Comparison of ENCODE assay signal across 10 cellular contexts in the genomic region with DNA sequence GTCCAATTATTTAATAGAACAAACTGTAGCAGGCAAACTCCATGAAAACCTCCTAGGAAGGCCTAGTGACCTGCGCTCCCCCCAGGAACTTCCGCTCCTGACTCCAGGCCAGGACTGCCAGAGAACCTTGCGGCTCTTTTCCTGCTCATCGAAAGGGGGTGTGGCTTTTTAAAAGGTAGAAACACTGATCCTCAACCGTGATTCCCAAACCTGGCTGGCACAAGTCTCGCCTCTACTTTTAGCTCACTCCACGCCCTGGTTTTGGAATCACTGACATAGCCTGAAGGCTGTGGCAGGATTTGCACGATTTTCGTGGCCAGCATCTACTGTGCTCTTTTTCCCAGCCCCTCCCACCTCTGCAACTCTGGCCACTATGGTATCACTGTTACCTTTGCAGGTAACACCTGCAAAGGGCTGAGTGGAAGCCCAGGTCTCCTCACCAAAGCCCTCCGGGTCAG. TPM values are rescaled to one million over a fixed set of nuclear protein-coding genes. Genes with fewer than 3 reads are reported as not detected.
DNase-seq lines count a peak whose midpoint lies in the region; ATAC-seq and TF ChIP-seq lines count a peak whose summit lies in the region.
"Had no signal": no experiment of that assay in that cellular context is flagged by ENCODE, and none has a peak within 500 bp of the region (broad histone marks: within the 10 kb centered on the region; RNA-seq: fewer than 3 reads in every experiment).

No MANE protein-coding gene starts in this region.

- no peaks in the 10 kb centered on the region for H3K36me3 ChIP-seq in esophagus muscularis mucosa

- WGBS in esophagus muscularis mucosa, result 65% methylated on average over 10 of the region's 10 CpGs

- intact Hi-C loops in esophagus muscularis mucosa (cut with DNase I), result loop anchor here (5.0 kb wide), 1 partner anchor 62 kb away; no protein-coding TSS in a partner anchor

- H3K27me3 ChIP-seq in AG04450 (ENCODE audit: control insufficient read depth, insufficient read depth, low read length), result no peaks in the 10 kb centered on the region
- H3K27me3 ChIP-seq in esophagus muscularis mucosa, result no peaks in the 10 kb centered on the region

- no peak for TF ChIP-seq CTCF in AG04450 (IDR thresholded peaks at IDR 0.05; ENCODE audit: low read depth, low read length)
- no peak for TF ChIP-seq CTCF in esophagus muscularis mucosa (IDR thresholded peaks at IDR 0.05)
- no peak for TF ChIP-seq CTCF in neural crest cell (conservative IDR thresholded peaks at IDR 0.05)

- H3K27me3 Mint-ChIP-seq in neural crest cell (ENCODE audit: low read depth), result no peaks in the 10 kb centered on the region
- H3K27me3 Mint-ChIP-seq: dendritic cell treated with granulocyte-macrophage colony-stimulating factor and Interleukin-4, amounts not matched to agents 40 ng/mL and 50 ng/mL, for 4 days had no signal

- ATAC-seq in HG03571 (IDR thresholded peaks at IDR 0.05; ENCODE audit: unreplicated experiment) (no peak), GM19023 (IDR thresholded peaks at IDR 0.05; ENCODE audit: unreplicated experiment) (no peak)

- peak overlapping the region; percentile 20 for H3K4me3 Mint-ChIP-seq in neural crest cell
- H3K4me3 Mint-ChIP-seq: dendritic cell treated with granulocyte-macrophage colony-stimulating factor and Interleukin-4, amounts not matched to agents 40 ng/mL and 50 ng/mL, for 4 days had no signal

- H3K9me3 Mint-ChIP-seq in neural crest cell, result no peaks in the 10 kb centered on the region
- H3K9me3 Mint-ChIP-seq: dendritic cell treated with granulocyte-macrophage colony-stimulating factor and Interleukin-4, amounts not matched to agents 40 ng/mL and 50 ng/mL, for 4 days had no signal

- DNase-seq in AG04450 (ENCODE audit: low read depth, low spot score), result no peak
- DNase-seq in NCI-H510A (lab: John Stamatoyannopoulos, UW), result peak; percentile 85
- DNase-seq in esophagus muscularis mucosa (ENCODE audit: extremely low spot score), result no peak
- DNase-seq in neural crest cell (ENCODE audit: low read depth, low spot score), result no peak
- no peak for DNase-seq in NCI-H1694 (lab: John Stamatoyannopoulos, UW)
- DNase-seq in NCI-H2081 (lab: John Stamatoyannopoulos, UW), result no peak

- no peaks in the 10 kb centered on the region for H3K9me3 ChIP-seq in AG04450 (ENCODE audit: control insufficient read depth, insufficient read depth, low read length)
- no peaks in the 10 kb centered on the region for H3K9me3 ChIP-seq in esophagus muscularis mucosa

- CTCF ChIA-PET in AG04450 (lab: Charles Lee), result interaction anchor here (1.0 to 3.4 kb wide), 2 partner anchors 11 to 62 kb away, joined by 3 to 15 read pairs; no protein-coding TSS in a partner anchor

- H3K27ac Mint-ChIP-seq in neural crest cell (ENCODE audit: unreplicated experiment), result peak overlapping the region; percentile 10

- H3K4me1 Mint-ChIP-seq in neural crest cell, result peaks cover 60% of the 10 kb centered on the region

- H3K4me3 ChIP-seq in AG04450 (ENCODE audit: low read depth, low read length), result no peak overlapping the region
- no peak overlapping the region for H3K4me3 ChIP-seq in esophagus muscularis mucosa

- H3K36me3 Mint-ChIP-seq in neural crest cell (ENCODE audit: low read depth), result no peaks in the 10 kb centered on the region

- peaks cover 58 to 98% (median 96%) of the 10 kb centered on the region in 4 donors for H3K4me1 ChIP-seq in esophagus muscularis mucosa

- POLR2A ChIA-PET in AG04450 (lab: Yijun Ruan, JAX), result interaction anchor here (1.4 to 2.4 kb wide), 2 partner anchors 32 to 63 kb away, joined by 3 to 13 read pairs; no protein-coding TSS in a partner anchor

- H3K27ac ChIP-seq in AG04450 (ENCODE audit: low read depth, low read length) (peak overlapping the region; percentile 100), esophagus muscularis mucosa (replicated peaks in 1 of 4) (peak overlapping the region; percentile 99 to 100 (median 99))
- H3K27ac ChIP-seq: VCaP had no signal

- TF ChIP-seq POLR2A in esophagus muscularis mucosa (IDR thresholded peaks at IDR 0.05; ENCODE audit: low read depth), result no peak

- TF ChIP-seq EP300 in esophagus muscularis mucosa (IDR thresholded peaks at IDR 0.05), result no peak

RNA-seq across cellular contexts. Expression of gene MYOF, which starts 43.3 kb away (rescaled TPM):
- 254 and 275 TPM in 2 replicates for polyA plus RNA-seq in AG04450 (2011; rRNA removed)
- 297 and 309 TPM in 2 replicates for polyA minus RNA-seq in AG04450 (2011; rRNA and poly(A)+ RNA removed)
- total RNA-seq in esophagus muscularis mucosa, result 100 to 1,000 TPM in 2 of 4 donors, 10 to 100 TPM in 2; 71.2 to 120 (median 97.3) TPM
- total RNA-seq in neural crest cell, result 3.9 and 4.0 TPM in 2 replicates

RNA-seq across cellular contexts. Expression of gene CEP55, which starts 57.6 kb away (rescaled TPM):
- polyA plus RNA-seq in AG04450 (2011; rRNA removed), result 10.0 and 16.3 TPM in 2 replicates
- 2.4 and 5.7 TPM in 2 replicates for polyA minus RNA-seq in AG04450 (2011; rRNA and poly(A)+ RNA removed)
- under 1 TPM in 3 of 4 donors, not detected in 1; 0.19 to 0.80 (median 0.50) TPM for total RNA-seq in esophagus muscularis mucosa
- 30.7 and 30.9 TPM in 2 replicates for total RNA-seq in neural crest cell

Comparison
In these comparisons a context has a peak if more than half of its experiments do, and no peak if none do; other contexts are left out.
1. RNA of gene MYOF, which starts 43.3 kb away (total RNA-seq): 71.2 to 120 TPM in esophagus muscularis mucosa; 3.9 to 4.0 TPM in neural crest cell; every median in the first group is over 10 times any median in the second.
2. RNA of gene CEP55, which starts 57.6 kb away (total RNA-seq): 30.7 to 30.9 TPM in neural crest cell; 0.19 to 0.80 TPM in esophagus muscularis mucosa; every median in the first group is over 10 times any median in the second.